Comparison of ENCODE assay signal across 8 cellular contexts in genomic region chr16:72787130-72787518, GRCh38.
DNase-seq lines count a peak whose midpoint lies in the region; ATAC-seq, FAIRE-seq and TF ChIP-seq lines count a peak whose summit lies in the region.

No MANE protein-coding gene starts in this region.

- peak overlapping the region; percentile 52 for H3K4me3 ChIP-seq in CD8-positive, alpha-beta T cell (ENCODE audit: low read depth, low read length)
- H3K4me3 ChIP-seq in KMS-11 (IDR thresholded peaks at IDR 0.05; ENCODE audit: insufficient read depth, low read depth, low read length): no peak overlapping the region
- H3K4me3 ChIP-seq in H1 (ENCODE audit: extremely low read depth in 1 of 4, insufficient read depth in 2 of 4, low read depth in 3 of 4, low read length in 4 of 4): peak overlapping the region; percentile 36 to 79 (median 50)
- peak overlapping the region; percentile 77 for H3K4me3 ChIP-seq in osteoblast (ENCODE audit: insufficient read depth, low read length)

- H3K9me3 Mint-ChIP-seq in CD8-positive, alpha-beta T cell: no peaks in the 10 kb centered on the region

- peak overlapping the region; percentile 92 for H3K27ac Mint-ChIP-seq in CD8-positive, alpha-beta T cell

- FAIRE-seq in H1 (lab: Jason Lieb, UNC) (no peak), urothelium cell line (lab: Jason Lieb, UNC) (no peak)

- H3K4ac ChIP-seq in H1 (replicated peaks; ENCODE audit: insufficient read length, low read depth, low read length): peak overlapping the region; percentile 75

- H2BK20ac ChIP-seq in H1 (ENCODE audit: low read length): no peak overlapping the region

- TF ChIP-seq RAD21 in H1 (IDR thresholded peaks at IDR 0.05 in 1 of 2, conservative IDR thresholded peaks at IDR 0.05 in 1 of 2; ENCODE audit: low read depth in 2 of 2, low read length in 2 of 2): no peak

- H3K27ac ChIP-seq in CD8-positive, alpha-beta T cell (ENCODE audit: low read depth, low read length): no peak overlapping the region
- H3K27ac ChIP-seq in KMS-11 (peak overlapping the region; percentile 59), H1 (ENCODE audit: low read depth, low read length) (no peak overlapping the region), osteoblast (ENCODE audit: low read depth, low read length) (peak overlapping the region; percentile 98)

- WGBS in H1 (ENCODE audit: extremely low coverage in 1 of 2, insufficient coverage in 1 of 2, insufficient read length in 1 of 2, insufficient replicate concordance in 2 of 2, low coverage in 1 of 2, low lambda C conversion rate in 2 of 2, missing lambda C conversion rate in 1 of 2), 2 experiments: 1% methylated on average over 16 of the region's 24 CpGs; no CpG with 5 or more reads in 1 of the 2 experiments

- H4K20me1 ChIP-seq in KMS-11 (ENCODE audit: insufficient read depth) (no peaks in the 10 kb centered on the region), H1 (replicated peaks in 1 of 2; ENCODE audit: control insufficient read depth in 1 of 2, insufficient read depth in 2 of 2, low read length in 2 of 2) (no peaks in the 10 kb centered on the region), osteoblast (ENCODE audit: insufficient read depth, low read length) (no peaks in the 10 kb centered on the region)

- H4K5ac ChIP-seq in H1 (ENCODE audit: insufficient read length, low read depth, low read length): no peak overlapping the region

- H3K23me2 ChIP-seq in H1 (ENCODE audit: low read depth, low read length): peaks cover 5% of the 10 kb centered on the region; the same call in 1 of the 2 replicates

- H3K4me2 ChIP-seq in KMS-11 (peak overlapping the region; percentile 93), H1 (ENCODE audit: insufficient read depth in 1 of 2, low read depth in 2 of 2, low read length in 2 of 2) (peak overlapping the region; percentile 96 to 97), osteoblast (ENCODE audit: insufficient read depth, low read length) (peak overlapping the region; percentile 92)

- no peaks in the 10 kb centered on the region for H3K27me3 ChIP-seq in CD8-positive, alpha-beta T cell (ENCODE audit: insufficient read depth, low read length)
- H3K27me3 ChIP-seq in KMS-11 (ENCODE audit: insufficient read depth, low read depth) (no peaks in the 10 kb centered on the region), H1 (replicated peaks in 1 of 4; ENCODE audit: control insufficient read depth in 3 of 4, extremely low read depth in 1 of 4, insufficient read depth in 3 of 4, low read length in 3 of 4) (peaks cover 0 to 11% (median 5%) of the 10 kb centered on the region in 4 experiments; a peak in 5 of 7 replicates), osteoblast (ENCODE audit: insufficient read depth, low read length) (no peaks in the 10 kb centered on the region)

- H2BK12ac ChIP-seq in H1 (ENCODE audit: low read depth, low read length): no peak overlapping the region

- peak overlapping the region; percentile 71 for H3K18ac ChIP-seq in H1 (ENCODE audit: extremely low read depth, low read length)

- H3K9ac ChIP-seq in KMS-11: peak overlapping the region; percentile 58; the same call in 1 of the 2 replicates
- H3K9ac ChIP-seq in H1 (replicated peaks in 1 of 4; ENCODE audit: extremely low read depth in 1 of 4, low read depth in 3 of 4, low read length in 3 of 4): peak overlapping the region in 3 of 4 experiments; percentile 24 to 48 (median 45); a peak in 2 of 7 replicates

- no peaks in the 10 kb centered on the region for H3K36me3 ChIP-seq in CD8-positive, alpha-beta T cell (ENCODE audit: insufficient read depth, low read length)
- H3K36me3 ChIP-seq in KMS-11 (ENCODE audit: insufficient read depth) (no peaks in the 10 kb centered on the region), H1 (ENCODE audit: control insufficient read depth in 2 of 4, insufficient read depth in 4 of 4, low read length in 3 of 4) (no peaks in the 10 kb centered on the region; a peak in 1 of 8 replicates), osteoblast (ENCODE audit: insufficient read depth, low read length) (peaks cover 13% of the 10 kb centered on the region)

- H2BK15ac ChIP-seq in H1 (ENCODE audit: low read length): no peak overlapping the region

- no peak for DNase-seq in CD8-positive, alpha-beta T cell
- DNase-seq in H1 (ENCODE audit: low read depth in 1 of 2, low spot score in 2 of 2) (peak in 1 of 2 experiments; percentile 50), osteoblast (ENCODE audit: insufficient read length, low spot score, missing footprints) (peak; percentile 79), urothelium cell line (ENCODE audit: low spot score) (no peak), NCI-H2107 (lab: John Stamatoyannopoulos, UW) (no peak), NCI-H345 treated with DMSO at 0.1 percent for 48 hours (lab: John Stamatoyannopoulos, UW; ENCODE audit: unreplicated experiment) (no peak), DMS 273 treated with DMSO at 0.1 percent for 48 hours (lab: John Stamatoyannopoulos, UW) (no peak)

- peaks cover 10% of the 10 kb centered on the region for H3K27me3 Mint-ChIP-seq in CD8-positive, alpha-beta T cell (ENCODE audit: low read depth)

- intact Hi-C loops in CD8-positive, alpha-beta T cell (cut with DNase I, micrococcal nuclease): loop anchor here (2.0 to 5.0 kb wide), 2 partner anchors 122 to 1065 kb away; partner anchors contain the start of gene PHLPP2 (in 1 of the 2)

- CTCF ChIA-PET in CD8-positive, alpha-beta T cell (lab: Charles Lee): interaction anchor here (1.2 kb wide), 1 partner anchor 45 kb away, joined by 5 read pairs; no protein-coding TSS in a partner anchor
- CTCF ChIA-PET in H1 (lab: Charles Lee; ENCODE audit: partially characterized antibody): interaction anchor here (0.6 to 1.3 kb wide), 4 partner anchors 8 to 303 kb away, joined by 3 to 5 read pairs (median 4); no protein-coding TSS in a partner anchor

- no peak for TF ChIP-seq POLR2A in H1 (IDR thresholded peaks at IDR 0.05; ENCODE audit: control extremely low read depth in 1 of 2, low read depth in 2 of 2, low read length in 2 of 2)

- TF ChIP-seq EP300 in H1 (IDR thresholded peaks at IDR 0.05; ENCODE audit: borderline replicate concordance in 1 of 2, low read depth in 2 of 2, low read length in 2 of 2): no peak

- H3K4me1 ChIP-seq in CD8-positive, alpha-beta T cell (ENCODE audit: insufficient read depth, low read length): peaks cover 9% of the 10 kb centered on the region
- H3K4me1 ChIP-seq in KMS-11 (ENCODE audit: low read depth, poor library complexity, severe bottlenecking) (peaks cover 21% of the 10 kb centered on the region), H1 (replicated peaks in 1 of 4; ENCODE audit: control insufficient read depth in 3 of 4, insufficient read depth in 4 of 4, low read length in 3 of 4) (peaks cover 0 to 5% (median 4%) of the 10 kb centered on the region in 4 experiments; a peak in 4 of 7 replicates), osteoblast (ENCODE audit: insufficient read depth, low read length) (peaks cover 30% of the 10 kb centered on the region)

- no peaks in the 10 kb centered on the region for H3K79me1 ChIP-seq in H1 (ENCODE audit: low read depth, low read length)

- POLR2A ChIA-PET in CD8-positive, alpha-beta T cell (lab: Charles Lee): interaction anchor here (0.8 kb wide), 1 partner anchor 123 kb away, joined by 3 read pairs; no protein-coding TSS in a partner anchor
- POLR2A ChIA-PET in H1 (lab: Charles Lee; ENCODE audit: partially characterized antibody): no interaction called here

- TF ChIP-seq CTCF in CD8-positive, alpha-beta T cell (IDR thresholded peaks at IDR 0.05): no peak
- TF ChIP-seq CTCF in KMS-11 (conservative IDR thresholded peaks at IDR 0.05; ENCODE audit: low read depth, low read length): no peak
- no peak for TF ChIP-seq CTCF in H1 (IDR thresholded peaks at IDR 0.05; ENCODE audit: control extremely low read depth in 1 of 3, insufficient read depth in 1 of 3, low read depth in 1 of 3, low read length in 3 of 3)
- no peak for TF ChIP-seq CTCF in osteoblast (IDR thresholded peaks at IDR 0.05; ENCODE audit: extremely low read depth, low read depth, low read length)

- no peak overlapping the region for H2AK5ac ChIP-seq in H1 (ENCODE audit: low read depth, low read length)

- no peak overlapping the region for H3K23ac ChIP-seq in H1 (ENCODE audit: insufficient read length)

- H3K14ac ChIP-seq in H1 (ENCODE audit: insufficient read length): no peak overlapping the region

- peak overlapping the region; percentile 85 for H2AFZ ChIP-seq in KMS-11 (ENCODE audit: low read depth)
- 0 out of 2 replicates have a peak overlapping the region, but pooled peaks have one; percentile 76 for H2AFZ ChIP-seq in H1 (ENCODE audit: low read length)
- H2AFZ ChIP-seq in osteoblast (ENCODE audit: low read length): no peak overlapping the region

- H3K4me3 Mint-ChIP-seq in CD8-positive, alpha-beta T cell: peak overlapping the region; percentile 91

- no peak overlapping the region for H4K91ac ChIP-seq in H1 (replicated peaks; ENCODE audit: insufficient read length, low read length)

- peaks cover 2% of the 10 kb centered on the region for H3K36me3 Mint-ChIP-seq in CD8-positive, alpha-beta T cell

- H3K79me2 ChIP-seq in KMS-11 (ENCODE audit: insufficient read depth, low read depth) (no peaks in the 10 kb centered on the region), H1 (ENCODE audit: control insufficient read depth in 1 of 2, insufficient read depth in 2 of 2, low read length in 2 of 2) (no peaks in the 10 kb centered on the region), osteoblast (ENCODE audit: insufficient read depth, low read length) (peaks cover 35% of the 10 kb centered on the region)

- H4K8ac ChIP-seq in H1 (ENCODE audit: extremely low read depth, insufficient read depth, low read length): peak overlapping the region; percentile 82; the same call in 1 of the 2 replicates

- H3K56ac ChIP-seq in H1 (replicated peaks; ENCODE audit: insufficient read length, low read depth, low read length): no peak overlapping the region

- no peak overlapping the region for H2BK5ac ChIP-seq in H1 (ENCODE audit: low read depth, low read length)

- ATAC-seq in CD8-positive, alpha-beta T cell: no peak

- peaks cover 20% of the 10 kb centered on the region for H3K4me1 Mint-ChIP-seq in CD8-positive, alpha-beta T cell (ENCODE audit: low read depth)

- H2BK120ac ChIP-seq in H1 (replicated peaks; ENCODE audit: low read depth, low read length): no peak overlapping the region

- no peaks in the 10 kb centered on the region for H3K9me3 ChIP-seq in CD8-positive, alpha-beta T cell (ENCODE audit: low read length)
- no peaks in the 10 kb centered on the region for H3K9me3 ChIP-seq in H1 (ENCODE audit: insufficient read depth in 2 of 2, low read depth in 1 of 2, low read length in 1 of 2)
- H3K9me3 ChIP-seq in osteoblast (ENCODE audit: low read depth, low read length): no peaks in the 10 kb centered on the region

TF ChIP-seq in H1, 55 proteins besides CTCF, POLR2A, EP300 and RAD21 (continues in another document):
- TF ChIP-seq ZNF274 (IDR thresholded peaks at IDR 0.05; ENCODE audit: borderline replicate concordance, extremely low read depth, low read length) (no peak), EZH2 (IDR thresholded peaks at IDR 0.05; ENCODE audit: low read depth, low read length, severe bottlenecking) (no peak), TEAD4 (IDR thresholded peaks at IDR 0.05; ENCODE audit: low read depth, low read length) (no peak), HDAC6 (IDR thresholded peaks at IDR 0.05; ENCODE audit: low read depth, low read length) (no peak), RFX5 (IDR thresholded peaks at IDR 0.05; ENCODE audit: borderline replicate concordance, low read depth, low read length) (no peak), FOSL1 (IDR thresholded peaks at IDR 0.05; ENCODE audit: insufficient read depth, low read depth, low read length) (no peak), POLR2AphosphoS5 (IDR thresholded peaks at IDR 0.05; ENCODE audit: low read depth, low read length) (no peak)

Comparison
In these comparisons a context has a peak if more than half of its experiments do, and no peak if none do; other contexts are left out.
1. H3K27ac ChIP-seq: peak in KMS-11 (single experiment) and osteoblast (single experiment); none in CD8-positive, alpha-beta T cell (single experiment) and H1 (single experiment).
2. Peak in every context shown above with its lines, with median percentiles within 50 percentile points of each other: H3K4me2 ChIP-seq.